Comparison of ENCODE assay signal across 2 cellular contexts in the genomic region with DNA sequence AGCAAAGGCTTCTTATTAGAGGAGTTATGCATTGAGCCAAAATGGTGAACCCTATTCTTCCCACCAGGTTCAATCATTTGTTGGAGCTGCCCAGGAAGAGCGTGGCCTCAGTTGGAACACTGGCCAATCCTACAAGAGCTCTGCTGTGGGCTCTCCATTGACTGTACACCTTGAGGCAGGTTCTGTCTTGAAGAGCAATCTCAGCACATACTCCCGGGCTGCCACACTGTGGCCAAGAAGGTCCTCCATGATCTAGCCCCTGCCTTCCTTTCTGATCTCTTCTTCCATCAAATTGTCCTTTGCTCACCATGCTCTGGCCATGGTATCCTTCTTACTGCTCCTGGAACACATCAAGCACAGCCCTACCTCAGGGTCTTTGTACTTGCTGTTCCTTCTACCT.
TF ChIP-seq lines count a peak whose summit lies in the region.

No MANE protein-coding gene starts in this region.

TF ChIP-seq in HEK293, 187 proteins besides CTCF, POLR2A, EP300 and RAD21:
- TF ChIP-seq ZNF416 (tag by site-specific recombination; IDR thresholded peaks at IDR 0.05) (no peak), ZNF623 (tag by site-specific recombination; IDR thresholded peaks at IDR 0.05) (peak; percentile 37; the same call in 1 of the 2 replicates)
- TF ChIP-seq, protein P1, sequence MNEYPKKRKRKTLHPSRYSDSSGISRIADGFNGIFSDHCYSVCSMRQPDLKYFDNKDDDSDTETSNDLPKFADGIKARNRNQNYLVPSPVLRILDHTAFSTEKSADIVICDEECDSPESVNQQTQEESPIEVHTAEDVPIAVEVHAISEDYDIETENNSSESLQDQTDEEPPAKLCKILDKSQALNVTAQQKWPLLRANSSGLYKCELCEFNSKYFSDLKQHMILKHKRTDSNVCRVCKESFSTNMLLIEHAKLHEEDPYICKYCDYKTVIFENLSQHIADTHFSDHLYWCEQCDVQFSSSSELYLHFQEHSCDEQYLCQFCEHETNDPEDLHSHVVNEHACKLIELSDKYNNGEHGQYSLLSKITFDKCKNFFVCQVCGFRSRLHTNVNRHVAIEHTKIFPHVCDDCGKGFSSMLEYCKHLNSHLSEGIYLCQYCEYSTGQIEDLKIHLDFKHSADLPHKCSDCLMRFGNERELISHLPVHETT (tag by site-specific recombination; IDR thresholded peaks at IDR 0.05): no peak
- TF ChIP-seq, protein P2, sequence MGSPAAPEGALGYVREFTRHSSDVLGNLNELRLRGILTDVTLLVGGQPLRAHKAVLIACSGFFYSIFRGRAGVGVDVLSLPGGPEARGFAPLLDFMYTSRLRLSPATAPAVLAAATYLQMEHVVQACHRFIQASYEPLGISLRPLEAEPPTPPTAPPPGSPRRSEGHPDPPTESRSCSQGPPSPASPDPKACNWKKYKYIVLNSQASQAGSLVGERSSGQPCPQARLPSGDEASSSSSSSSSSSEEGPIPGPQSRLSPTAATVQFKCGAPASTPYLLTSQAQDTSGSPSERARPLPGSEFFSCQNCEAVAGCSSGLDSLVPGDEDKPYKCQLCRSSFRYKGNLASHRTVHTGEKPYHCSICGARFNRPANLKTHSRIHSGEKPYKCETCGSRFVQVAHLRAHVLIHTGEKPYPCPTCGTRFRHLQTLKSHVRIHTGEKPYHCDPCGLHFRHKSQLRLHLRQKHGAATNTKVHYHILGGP (tag by site-specific recombination; IDR thresholded peaks at IDR 0.05): no peak

TF ChIP-seq in H1, 55 proteins besides CTCF, POLR2A, EP300 and RAD21:
- TF ChIP-seq SP1 (IDR thresholded peaks at IDR 0.05; ENCODE audit: low read depth, low read length): no peak
- no peak for TF ChIP-seq RBBP5 (IDR thresholded peaks at IDR 0.05; ENCODE audit: borderline replicate concordance, low read depth, low read length)
- TF ChIP-seq GABPA (IDR thresholded peaks at IDR 0.05; ENCODE audit: borderline replicate concordance, insufficient read depth, low read length): no peak
- no peak for TF ChIP-seq YY1 (IDR thresholded peaks at IDR 0.05; ENCODE audit: low read depth, low read length)
TF ChIP-seq in H1: peak in this region for 0.
